ENCODE assay signal across 10 cellular contexts in the genomic region with DNA sequence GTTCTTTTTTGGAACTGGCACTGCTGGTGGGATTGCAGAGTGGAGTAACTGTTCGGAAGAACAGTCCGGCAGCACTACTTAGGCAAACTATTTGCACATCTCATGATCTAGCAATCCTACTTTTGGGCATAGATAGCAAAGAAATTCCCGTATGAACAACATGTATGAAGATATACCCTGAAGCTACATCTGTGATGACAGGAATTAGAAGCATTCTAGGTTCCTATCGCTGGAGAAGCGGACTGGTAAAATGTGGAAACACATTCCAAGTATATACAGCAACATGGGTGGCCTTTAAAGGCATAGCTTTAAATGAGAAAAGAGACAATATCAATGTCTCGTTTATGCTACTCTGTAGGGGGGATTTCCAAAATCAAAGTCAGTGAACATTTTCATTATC. TPM values are rescaled to one million over a fixed set of nuclear protein-coding genes. Genes with fewer than 3 reads are reported as not detected.
A peak's percentile ranks its signal among the peaks of the same experiment; 100 is the strongest.
DNase-seq lines count a peak whose midpoint lies in the region; ATAC-seq and TF ChIP-seq lines count a peak whose summit lies in the region.
"Had no signal": no experiment of that assay in that cellular context is flagged by ENCODE, and none has a peak within 500 bp of the region (broad histone marks: within the 10 kb centered on the region; RNA-seq: fewer than 3 reads in every experiment).

No MANE protein-coding gene starts in this region.

- H3K4me2 ChIP-seq in Loucy (ENCODE audit: low read depth, low read length, poor library complexity, severe bottlenecking) (peak overlapping the region; percentile 96), neural cell (ENCODE audit: low read length) (peak overlapping the region; percentile 52)

- no peaks in the 10 kb centered on the region for H3K27me3 Mint-ChIP-seq in CD4-positive, CD25-positive, alpha-beta regulatory T cell

- peaks cover 56% of the 10 kb centered on the region for H3K4me1 ChIP-seq in CD4-positive, CD25-positive, alpha-beta regulatory T cell (ENCODE audit: control insufficient read depth, insufficient read depth, low read length, poor library complexity, severe bottlenecking)
- peaks cover 44% of the 10 kb centered on the region for H3K4me1 ChIP-seq in Loucy (ENCODE audit: insufficient read depth, low read length, poor library complexity, severe bottlenecking)

- H2AFZ ChIP-seq in Loucy (ENCODE audit: low read length) (no peak overlapping the region), neural cell (ENCODE audit: low read depth, low read length) (no peak overlapping the region)

- H3K9ac ChIP-seq in Loucy (ENCODE audit: low read depth, low read length, poor library complexity, severe bottlenecking): peak overlapping the region; percentile 98
- H3K9ac ChIP-seq in neural cell (ENCODE audit: low read length): no peak overlapping the region

- peak overlapping the region; percentile 29 for H3K27ac ChIP-seq in CD4-positive, CD25-positive, alpha-beta regulatory T cell (ENCODE audit: insufficient read depth, low read length, poor library complexity, severe bottlenecking)
- H3K27ac ChIP-seq in dorsolateral prefrontal cortex: peak overlapping the region in 1 of 59 donors; percentile 27
- no peak overlapping the region for H3K27ac ChIP-seq in neural cell (ENCODE audit: low read length)
- no peak overlapping the region for H3K27ac ChIP-seq in WERI-Rb-1

- peaks cover 44 to 76% (median 48%) of the 10 kb centered on the region in 4 donors for H3K4me1 Mint-ChIP-seq in CD4-positive, CD25-positive, alpha-beta regulatory T cell

- H4K20me1 ChIP-seq in Loucy (ENCODE audit: insufficient read depth, low read length, poor library complexity, severe bottlenecking): peaks cover 66% of the 10 kb centered on the region
- no peaks in the 10 kb centered on the region for H4K20me1 ChIP-seq in neural cell (ENCODE audit: insufficient read depth)

- H3K9me3 ChIP-seq in CD4-positive, CD25-positive, alpha-beta regulatory T cell (ENCODE audit: control insufficient read depth in 2 of 2, low read length in 2 of 2): no peaks in the 10 kb centered on the region
- H3K9me3 ChIP-seq in Loucy (ENCODE audit: insufficient read depth, low read depth, low read length) (no peaks in the 10 kb centered on the region), neural cell (ENCODE audit: low read length) (no peaks in the 10 kb centered on the region), WERI-Rb-1 (ENCODE audit: severe bottlenecking) (no peaks in the 10 kb centered on the region)

- ATAC-seq in CD4-positive, CD25-positive, alpha-beta regulatory T cell (ENCODE audit: low read depth in 2 of 2): no peak
- ATAC-seq in esophagus mucosa: no peak

- peak overlapping the region; percentile 93 for H3K4me3 ChIP-seq in CD4-positive, CD25-positive, alpha-beta regulatory T cell (ENCODE audit: low read depth, low read length)
- peak overlapping the region; percentile 94 for H3K4me3 ChIP-seq in Loucy (ENCODE audit: low read length, poor library complexity, severe bottlenecking)
- peak overlapping the region in 52 of 59 donors; percentile 8 to 98 (median 87) for H3K4me3 ChIP-seq in dorsolateral prefrontal cortex
- peak overlapping the region; percentile 90 for H3K4me3 ChIP-seq in neural cell (ENCODE audit: low read length)
- H3K4me3 ChIP-seq in WERI-Rb-1 (ENCODE audit: low read depth, low read length): no peak overlapping the region

- intact Hi-C loops in dorsolateral prefrontal cortex (cut with DNase I): loop anchor here (10.0 kb wide), 2 partner anchors 173 to 253 kb away; no protein-coding TSS in a partner anchor

- H3K36me3 ChIP-seq in CD4-positive, CD25-positive, alpha-beta regulatory T cell (ENCODE audit: control insufficient read depth, insufficient read depth, low read length): peaks cover 25% of the 10 kb centered on the region
- H3K36me3 ChIP-seq in Loucy (ENCODE audit: insufficient read depth, low read length) (peaks cover 33% of the 10 kb centered on the region), neural cell (ENCODE audit: insufficient read depth, low read length) (peaks cover 4% of the 10 kb centered on the region), WERI-Rb-1 (peaks cover 68% of the 10 kb centered on the region)

- no peak for DNase-seq in CD4-positive, CD25-positive, alpha-beta regulatory T cell
- DNase-seq in dorsolateral prefrontal cortex (no peak), cerebellar nuclear complex (lab: John Stamatoyannopoulos, UW) (no peak), WERI-Rb-1 (no peak)
- DNase-seq in stimulated activated CD8-positive, alpha-beta memory T cell treated with anti-CD3 and anti-CD28 coated beads, Interleukin-4, amount 100 ng/mL, for 48 hours: no peak
- DNase-seq: NCI-H345 had no signal

- TF ChIP-seq CTCF in Loucy (conservative IDR thresholded peaks at IDR 0.05; ENCODE audit: low read length) (no peak), dorsolateral prefrontal cortex (IDR thresholded peaks at IDR 0.05 in 54 of 56, conservative IDR thresholded peaks at IDR 0.05 in 2 of 56; ENCODE audit: low read depth in 1 of 56, partially characterized antibody in 56 of 56) (no peak), neural cell (IDR thresholded peaks at IDR 0.05; ENCODE audit: poor library complexity, severe bottlenecking) (no peak), WERI-Rb-1 (IDR thresholded peaks at IDR 0.05; ENCODE audit: low read depth, low read length) (no peak)

- H3K79me2 ChIP-seq in Loucy (ENCODE audit: insufficient read depth, low read length) (peaks cover 97% of the 10 kb centered on the region), neural cell (replicated peaks; ENCODE audit: insufficient read depth, low read length) (peaks cover 59% of the 10 kb centered on the region)

- no peak for TF ChIP-seq EP300 in neural cell (conservative IDR thresholded peaks at IDR 0.05; ENCODE audit: poor library complexity, severe bottlenecking)

- peak overlapping the region; percentile 93 to 99 (median 97) for H3K4me3 Mint-ChIP-seq in CD4-positive, CD25-positive, alpha-beta regulatory T cell

- no peak for TF ChIP-seq RAD21 in neural cell (conservative IDR thresholded peaks at IDR 0.05)

- H3K27me3 ChIP-seq in CD4-positive, CD25-positive, alpha-beta regulatory T cell (ENCODE audit: control insufficient read depth, insufficient read depth, low read length): no peaks in the 10 kb centered on the region
- H3K27me3 ChIP-seq in Loucy (ENCODE audit: insufficient read depth, low read length, poor library complexity, severe bottlenecking) (no peaks in the 10 kb centered on the region), dorsolateral prefrontal cortex (no peaks in the 10 kb centered on the region), neural cell (ENCODE audit: insufficient read depth, low read depth, low read length) (no peaks in the 10 kb centered on the region), WERI-Rb-1 (ENCODE audit: insufficient read depth, low read depth, severe bottlenecking) (no peaks in the 10 kb centered on the region)

- no peaks in the 10 kb centered on the region for H3K9me3 Mint-ChIP-seq in CD4-positive, CD25-positive, alpha-beta regulatory T cell

- no peaks in the 10 kb centered on the region for H3K9me2 ChIP-seq in Loucy (replicated peaks; ENCODE audit: low read depth, low read length)
- no peaks in the 10 kb centered on the region for H3K9me2 ChIP-seq in neural cell (ENCODE audit: insufficient read depth, low read length)

- H3F3A ChIP-seq in Loucy (ENCODE audit: low read depth) (0 out of 2 replicates have a peak, but pooled peaks cover 3% of the 10 kb centered on the region), neural cell (ENCODE audit: insufficient read depth, low read length, poor library complexity, severe bottlenecking) (peaks cover 4% of the 10 kb centered on the region)

- H3K36me3 Mint-ChIP-seq in CD4-positive, CD25-positive, alpha-beta regulatory T cell: peaks cover 22% of the 10 kb centered on the region

- peak overlapping the region; percentile 61 to 87 (median 81) for H3K27ac Mint-ChIP-seq in CD4-positive, CD25-positive, alpha-beta regulatory T cell

TF ChIP-seq in neural cell, 6 proteins besides CTCF, POLR2A, EP300 and RAD21 (continues in another document):
- TF ChIP-seq POLR2AphosphoS5 (IDR thresholded peaks at IDR 0.05): no peak
- no peak for TF ChIP-seq MXI1 (conservative IDR thresholded peaks at IDR 0.05; ENCODE audit: poor library complexity, severe bottlenecking)
- no peak for TF ChIP-seq EZH2 (IDR thresholded peaks at IDR 0.05; ENCODE audit: borderline replicate concordance, insufficient read depth, low read length, poor library complexity, severe bottlenecking)
- no peak for TF ChIP-seq SMC3 (conservative IDR thresholded peaks at IDR 0.05; ENCODE audit: poor library complexity)
- no peak for TF ChIP-seq TAF1 (IDR thresholded peaks at IDR 0.05; ENCODE audit: low read depth)

RNA-seq across cellular contexts. Expression of a gene that starts 3.1 kb away (rescaled TPM):
- total RNA-seq in CD4-positive, CD25-positive, alpha-beta regulatory T cell: 82.3 TPM
- polyA plus RNA-seq in CD4-positive, CD25-positive, alpha-beta regulatory T cell: 10 to 100 TPM; 16.8 to 28.4 (median 17.7) TPM
- total RNA-seq in dorsolateral prefrontal cortex: 10 to 100 TPM; 24.8 to 77.9 (median 45.8) TPM
- 38.0 and 41.3 TPM in 2 replicates for polyA plus RNA-seq in neural cell
- polyA minus RNA-seq in neural cell: 56.7 and 68.4 TPM in 2 replicates
- 17.7 TPM for total RNA-seq in esophagus mucosa

RNA-seq across cellular contexts. Expression of a gene that starts 3.3 kb away (rescaled TPM):
- total RNA-seq in CD4-positive, CD25-positive, alpha-beta regulatory T cell: 1.8 TPM
- 1 to 10 TPM; 1.0 to 4.5 (median 2.6) TPM for polyA plus RNA-seq in CD4-positive, CD25-positive, alpha-beta regulatory T cell
- total RNA-seq in dorsolateral prefrontal cortex (1 to 10 TPM in 10 of 120 experiments, under 1 TPM in 63, not detected in 47; 0.12 to 1.8 (median 0.44) TPM), esophagus mucosa (13.3 TPM)
- 2.8 and 3.1 TPM in 2 replicates for polyA plus RNA-seq in neural cell
- 3.9 and 4.5 TPM in 2 replicates for polyA minus RNA-seq in neural cell

RNA-seq across cellular contexts. Expression of a gene that starts 26.0 kb away (rescaled TPM):
- not detected for total RNA-seq in CD4-positive, CD25-positive, alpha-beta regulatory T cell
- polyA plus RNA-seq in CD4-positive, CD25-positive, alpha-beta regulatory T cell: under 1 TPM in 1 of 4 donors, not detected in 3; 0.03 TPM
- 1 to 10 TPM; 1.4 to 3.9 (median 2.3) TPM for total RNA-seq in dorsolateral prefrontal cortex
- polyA plus RNA-seq in neural cell: 0.10 TPM in 1 of 2 replicates, not detected in the other
- under 0.01 and 0.23 TPM in 2 replicates for polyA minus RNA-seq in neural cell
- total RNA-seq in esophagus mucosa: 0.16 TPM
- total RNA-seq: activated CD8-positive, alpha-beta memory T cell treated with anti-CD3 and anti-CD28 coated beads for 36 hours had no signal
